8 cellular contexts compared by ENCODE assay signal in the genomic region with DNA sequence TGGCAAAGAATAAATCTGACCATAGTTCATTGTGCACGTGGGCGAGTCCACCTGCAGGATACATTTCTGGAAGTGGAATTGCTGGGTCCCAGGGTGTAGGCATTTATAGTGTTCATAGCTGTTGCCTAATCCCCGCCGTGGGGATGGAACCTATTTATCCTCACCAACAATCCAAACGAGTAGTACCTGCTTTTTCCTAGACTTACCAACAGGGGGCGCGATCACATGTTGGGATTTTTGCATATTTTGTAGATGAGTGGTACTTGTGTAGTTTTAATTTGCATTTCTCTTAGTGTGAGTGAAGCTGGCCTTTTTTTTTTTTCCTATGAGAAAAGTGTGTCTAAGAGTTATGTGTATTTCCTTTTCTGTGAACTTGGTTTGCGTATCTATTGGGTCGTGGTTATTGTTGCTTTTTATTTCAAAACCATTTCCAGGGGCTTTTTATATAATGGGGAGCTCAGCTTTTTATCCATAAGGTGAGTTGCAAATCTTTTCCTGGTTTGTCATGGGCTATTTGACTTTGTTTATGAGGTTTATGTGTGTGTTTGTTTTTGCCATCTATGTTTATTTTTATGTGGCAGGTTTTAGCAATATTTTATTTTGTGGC.
A peak's percentile ranks its signal among the peaks of the same experiment; 100 is the strongest.
DNase-seq lines count a peak whose midpoint lies in the region; ATAC-seq and TF ChIP-seq lines count a peak whose summit lies in the region.

No MANE protein-coding gene starts in this region.

- H3K36me3 Mint-ChIP-seq in activated naive CD8-positive, alpha-beta T cell treated with anti-CD3 and anti-CD28 coated beads, Interleukin-2, amount 10 ng/mL, durations not matched to agents 7 days and 5 days = no peaks in the 10 kb centered on the region

- H3K27me3 Mint-ChIP-seq in activated naive CD8-positive, alpha-beta T cell treated with anti-CD3 and anti-CD28 coated beads, Interleukin-2, amount 10 ng/mL, durations not matched to agents 7 days and 5 days = peaks cover 9% of the 10 kb centered on the region

- H3K4me1 ChIP-seq in heart left ventricle = peaks cover 0 to 8% (median 0%) of the 10 kb centered on the region in 12 donors

- H3K4me3 ChIP-seq in LNCaP clone FGC (ENCODE audit: low read depth, low read length) (no peak overlapping the region), heart left ventricle (no peak overlapping the region)

- POLR2A ChIA-PET in activated naive CD8-positive, alpha-beta T cell treated with anti-CD3 and anti-CD28 coated beads, Interleukin-2, amount 10 ng/mL, durations not matched to agents 7 days and 5 days (lab: Charles Lee) = interaction anchor here (0.6 kb wide), 1 partner anchor 25 kb away, joined by 3 read pairs; no protein-coding TSS in a partner anchor

- H3K27ac Mint-ChIP-seq in activated naive CD8-positive, alpha-beta T cell treated with anti-CD3 and anti-CD28 coated beads, Interleukin-2, amount 10 ng/mL, durations not matched to agents 7 days and 5 days = no peak overlapping the region

- peak; percentile 45 for DNase-seq in ELF-1 (ENCODE audit: low read depth, low spot score)
- peak; percentile 39 for DNase-seq in LNCaP clone FGC (ENCODE audit: low read depth)
- peak; percentile 52 for DNase-seq in T follicular helper cell (ENCODE audit: low read depth)
- DNase-seq in activated naive CD8-positive, alpha-beta T cell treated with anti-CD3 and anti-CD28 coated beads, Interleukin-2, amount 10 ng/mL, durations not matched to agents 7 days and 5 days = peak; percentile 44
- peak in 2 of 5 donors; percentile 28 to 30 for DNase-seq in heart left ventricle
- DNase-seq in retina = peak; percentile 39

- H3K27me3 ChIP-seq in heart left ventricle = peaks cover 0 to 6% (median 0%) of the 10 kb centered on the region in 9 donors

- H3K4me3 Mint-ChIP-seq in activated naive CD8-positive, alpha-beta T cell treated with anti-CD3 and anti-CD28 coated beads, Interleukin-2, amount 10 ng/mL, durations not matched to agents 7 days and 5 days = no peak overlapping the region

- TF ChIP-seq POLR2A in heart left ventricle (IDR thresholded peaks at IDR 0.05) = no peak

- H3K4me1 Mint-ChIP-seq in activated naive CD8-positive, alpha-beta T cell treated with anti-CD3 and anti-CD28 coated beads, Interleukin-2, amount 10 ng/mL, durations not matched to agents 7 days and 5 days = peaks cover 9% of the 10 kb centered on the region

- no peak overlapping the region for H3K27ac ChIP-seq in heart left ventricle

- intact Hi-C loops in heart left ventricle (cut with DNase I) = loop anchor here in 9 of 10 donors (2.0 to 10.0 kb wide), 8 partner anchors 65 to 869 kb away; no protein-coding TSS in a partner anchor

- peak; percentile 79 for TF ChIP-seq CTCF in LNCaP clone FGC (IDR thresholded peaks at IDR 0.05; ENCODE audit: control insufficient read depth, extremely low read depth, insufficient read depth)
- TF ChIP-seq CTCF in heart left ventricle (IDR thresholded peaks at IDR 0.05) = peak; percentile 63 to 83 (median 78)

- peak; percentile 31 for ATAC-seq in activated naive CD8-positive, alpha-beta T cell treated with anti-CD3 and anti-CD28 coated beads, Interleukin-2, amount 10 ng/mL, durations not matched to agents 7 days and 5 days (ENCODE audit: low read depth)
- peak in 1 of 4 donors; percentile 44 for ATAC-seq in heart left ventricle
- ATAC-seq in GM19463 (IDR thresholded peaks at IDR 0.05; ENCODE audit: unreplicated experiment) = no peak
- ATAC-seq in GM19324 (IDR thresholded peaks at IDR 0.05; ENCODE audit: low FRiP score, unreplicated experiment) = no peak

- WGBS in heart left ventricle, 4 donors = 30 to 37% (median 32%) methylated on average over 9 of the region's 9 CpGs

- no peaks in the 10 kb centered on the region for H3K36me3 ChIP-seq in heart left ventricle

- no peaks in the 10 kb centered on the region for H3K9me3 Mint-ChIP-seq in activated naive CD8-positive, alpha-beta T cell treated with anti-CD3 and anti-CD28 coated beads, Interleukin-2, amount 10 ng/mL, durations not matched to agents 7 days and 5 days

- H3K9me3 ChIP-seq in heart left ventricle = no peaks in the 10 kb centered on the region
